Comparison of ENCODE assay signal across 8 cellular contexts in genomic region chr2:101697124-101697793, GRCh38. TPM values are rescaled to one million over a fixed set of nuclear protein-coding genes. Genes with fewer than 3 reads are reported as not detected.
DNase-seq lines count a peak whose midpoint lies in the region; ATAC-seq and TF ChIP-seq lines count a peak whose summit lies in the region.

MAP4K4 (plus strand) TSS chr2:101697707; CDS start chr2:101698081, 374 bp downstream.

- peak within 1 kb of the TSS; percentile 83 for H3K4me3 ChIP-seq in ACC112 (ENCODE audit: low read depth, low read length)
- H3K4me3 ChIP-seq in Panc1 (ENCODE audit: low read depth in 2 of 2, low read length in 2 of 2), result peak within 1 kb of the TSS; percentile 81 to 97
- H3K4me3 ChIP-seq in mononuclear cell (ENCODE audit: low read length), result peak within 1 kb of the TSS; percentile 87

- CTCF ChIA-PET in Panc1 (lab: Charles Lee), result interaction anchor here (0.6 to 0.7 kb wide), 3 partner anchors 154 to 357 kb away, joined by 3 to 11 read pairs (median 11); no protein-coding TSS in a partner anchor

- BruUV-seq in Panc1 (replicated peaks; lab: Mats Ljungman, UMichigan), result no TSS peak

- ATAC-seq in GM18867 (IDR thresholded peaks at IDR 0.05; ENCODE audit: unreplicated experiment) (peak; percentile 64), Panc1 (peak; percentile 84)

- peak; percentile 61 for TF ChIP-seq CTCF in Panc1 (IDR thresholded peaks at IDR 0.05)

- peak; percentile 67 for TF ChIP-seq POLR2A in erythroblast (IDR thresholded peaks at IDR 0.05; ENCODE audit: low read length)

- H3K36me3 Mint-ChIP-seq in activated T-cell treated with anti-CD3 and anti-CD28 coated beads, Interleukin-2, amount 50 U/mL, for 24 hours (ENCODE audit: low read depth), result peaks cover 12% of the 10 kb centered on the region

- H3K27me3 ChIP-seq in ACC112 (ENCODE audit: insufficient read depth, low read length) (no peaks in the 10 kb centered on the region), Panc1 (ENCODE audit: control insufficient read depth, insufficient read depth, low read length) (no peaks in the 10 kb centered on the region), mononuclear cell (ENCODE audit: insufficient read depth, low read length) (no peaks in the 10 kb centered on the region)

- H3K4me1 Mint-ChIP-seq in activated T-cell treated with anti-CD3 and anti-CD28 coated beads, Interleukin-2, amount 50 U/mL, for 24 hours (ENCODE audit: low read depth), result peaks cover 17% of the 10 kb centered on the region

- no peaks in the 10 kb centered on the region for H3K9me3 Mint-ChIP-seq in activated T-cell treated with anti-CD3 and anti-CD28 coated beads, Interleukin-2, amount 50 U/mL, for 24 hours

- peak within 1 kb of the TSS; percentile 91 for H2AFZ ChIP-seq in ACC112 (ENCODE audit: low read length, unreplicated experiment)

- DNase-seq in HT-29 (ENCODE audit: low spot score) (peak; percentile 44), Panc1 (ENCODE audit: low read depth, low spot score) (no peak), erythroblast (lab: John Stamatoyannopoulos, UW) (peak; percentile 87 to 91)
- peak; percentile 79 for DNase-seq in activated T-cell treated with anti-CD3 and anti-CD28 coated beads, Interleukin-2, amount 50 U/mL, for 24 hours
- peak; percentile 50 to 57 for DNase-seq in stimulated activated CD8-positive, alpha-beta memory T cell treated with anti-CD3 and anti-CD28 coated beads, Interleukin-2, amount 100 ng/mL, for 48 hours (ENCODE audit: low read depth in 2 of 2)

- peak within 1 kb of the TSS; percentile 60 for H3K27ac ChIP-seq in ACC112 (ENCODE audit: low read depth, low read length)
- peak within 1 kb of the TSS; percentile 89 for H3K27ac ChIP-seq in Panc1 (ENCODE audit: low read length)

- POLR2A ChIA-PET in Panc1 (lab: Charles Lee), result interaction anchor here (0.5 to 1.1 kb wide), 5 partner anchors 48 to 371 kb away, joined by 3 to 7 read pairs (median 4); no protein-coding TSS in a partner anchor

- in situ Hi-C loops in Panc1 (cut with HindIII; ENCODE audit: low pct_unique_long_range_greater_than_20kb, low sequenced_read_pairs), result no loop called here

- no peaks in the 10 kb centered on the region for H3K9me3 ChIP-seq in Panc1 (ENCODE audit: control insufficient read depth, insufficient read depth, low read depth, low read length)
- no peaks in the 10 kb centered on the region for H3K9me3 ChIP-seq in mononuclear cell (ENCODE audit: low read depth, low read length)

- peak within 1 kb of the TSS; percentile 77 for H3K4me3 Mint-ChIP-seq in activated T-cell treated with anti-CD3 and anti-CD28 coated beads, Interleukin-2, amount 50 U/mL, for 24 hours

- H3K79me2 ChIP-seq in ACC112 (ENCODE audit: control insufficient read depth, insufficient read depth, low read length, unreplicated experiment), result peaks cover 45% of the 10 kb centered on the region

- no peaks in the 10 kb centered on the region for H3K27me3 Mint-ChIP-seq in activated T-cell treated with anti-CD3 and anti-CD28 coated beads, Interleukin-2, amount 50 U/mL, for 24 hours

- H3K4me1 ChIP-seq in ACC112 (ENCODE audit: control insufficient read depth, insufficient read depth, low read length, unreplicated experiment) (peaks cover 10% of the 10 kb centered on the region), Panc1 (ENCODE audit: control insufficient read depth, insufficient read depth, low read length) (peaks cover 3% of the 10 kb centered on the region), mononuclear cell (ENCODE audit: insufficient read depth, low read length) (peaks cover 47% of the 10 kb centered on the region)

- intact Hi-C loops in Panc1 (cut with micrococcal nuclease; ENCODE audit: unreplicated experiment), result loop anchor here (10.0 kb wide), 1 partner anchor 128 kb away; no protein-coding TSS in a partner anchor

- H3K36me3 ChIP-seq in ACC112 (ENCODE audit: insufficient read depth, low read length), result no peaks in the 10 kb centered on the region
- H3K36me3 ChIP-seq in Panc1 (ENCODE audit: control insufficient read depth, insufficient read depth, low read length), result no peaks in the 10 kb centered on the region; the same call in 1 of the 2 replicates

- peak within 1 kb of the TSS; percentile 90 for H3K27ac Mint-ChIP-seq in activated T-cell treated with anti-CD3 and anti-CD28 coated beads, Interleukin-2, amount 50 U/mL, for 24 hours

RNA-seq across cellular contexts. Expression of gene MAP4K4, which starts in this region (rescaled TPM):
- 7.6 and 9.2 TPM in 2 replicates for total RNA-seq in HT-29 (2014; rRNA removed; shearing (Covaris generic))
- 68.5 TPM for total RNA-seq in Panc1 (2021; ENCODE audit: unreplicated experiment)
- polyA plus RNA-seq in Panc1 (2012; ENCODE audit: insufficient read length), result 45.9 TPM
- 58.8 TPM for total RNA-seq in mononuclear cell
